8 cellular contexts compared by ENCODE assay signal in the genomic region with DNA sequence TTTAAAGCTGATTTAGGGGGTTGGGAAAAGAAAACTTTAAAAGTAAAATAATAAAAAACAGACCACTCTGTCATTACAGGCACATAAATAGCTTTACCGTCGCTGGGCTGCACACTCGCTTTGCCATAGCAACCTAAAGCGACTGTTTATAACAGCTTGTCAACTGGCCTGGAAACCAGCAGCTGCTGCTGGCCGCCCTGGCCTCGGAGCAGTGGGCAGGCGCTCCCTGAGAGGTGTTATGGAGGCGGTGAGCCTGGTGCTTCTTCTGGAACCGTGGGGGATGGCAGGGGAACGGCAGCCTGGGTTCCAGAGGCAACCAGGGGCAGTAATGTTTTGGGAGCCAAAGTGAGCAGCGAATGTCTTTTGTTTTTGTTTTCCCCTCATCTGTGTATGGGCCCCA. TPM values are rescaled to one million over a fixed set of nuclear protein-coding genes. Genes with fewer than 3 reads are reported as not detected.
A peak's percentile ranks its signal among the peaks of the same experiment; 100 is the strongest.
DNase-seq lines count a peak whose midpoint lies in the region; ATAC-seq and TF ChIP-seq lines count a peak whose summit lies in the region.

No MANE protein-coding gene starts in this region.

- no peak for ATAC-seq in activated naive CD8-positive, alpha-beta T cell treated with anti-CD3 and anti-CD28 coated beads, Interleukin-2, amount 10 ng/mL, durations not matched to agents 7 days and 5 days (ENCODE audit: low read depth)
- ATAC-seq in heart right ventricle (peak; percentile 57 to 81 (median 66)), sciatic nerve (peak; percentile 43), GM18909 (IDR thresholded peaks at IDR 0.05; ENCODE audit: poor library complexity, unreplicated experiment) (no peak)

- H3K27ac Mint-ChIP-seq in activated naive CD8-positive, alpha-beta T cell treated with anti-CD3 and anti-CD28 coated beads, Interleukin-2, amount 10 ng/mL, durations not matched to agents 7 days and 5 days = peak overlapping the region; percentile 21

- H3K27me3 ChIP-seq in GM23248 (replicated peaks; ENCODE audit: insufficient read depth) (no peaks in the 10 kb centered on the region), heart right ventricle (no peaks in the 10 kb centered on the region)

- in situ Hi-C loops in GM23248 (cut with MboI) = no loop called here

- H3K4me1 ChIP-seq in GM23248 (ENCODE audit: insufficient read depth) (peaks cover 72% of the 10 kb centered on the region), heart right ventricle (peaks cover 39 to 100% (median 93%) of the 10 kb centered on the region in 9 donors)

- H3K36me3 ChIP-seq in GM23248 (ENCODE audit: low read depth) (no peaks in the 10 kb centered on the region), heart right ventricle (peaks cover 0 to 11% (median 0%) of the 10 kb centered on the region in 9 donors)

- peak overlapping the region; percentile 77 for H3K27ac ChIP-seq in GM23248
- peak overlapping the region; percentile 25 to 90 (median 88) for H3K27ac ChIP-seq in heart right ventricle

- H3K79me2 ChIP-seq in GM23248 (ENCODE audit: insufficient read depth) = peaks cover 95% of the 10 kb centered on the region

- peaks cover 40% of the 10 kb centered on the region for H3F3A ChIP-seq in GM23248 (ENCODE audit: insufficient read depth)

- H3K4me3 ChIP-seq in GM23248 (no peak overlapping the region), heart right ventricle (peak overlapping the region in 1 of 10 donors; percentile 11)

- no peaks in the 10 kb centered on the region for H3K9me2 ChIP-seq in GM23248 (ENCODE audit: insufficient read depth)

- DNase-seq in GM23248 (peak; percentile 79), heart right ventricle (peak; percentile 72 to 73), sciatic nerve (ENCODE audit: low spot score) (no peak)
- no peak for DNase-seq in activated naive CD8-positive, alpha-beta T cell treated with anti-CD3 and anti-CD28 coated beads, Interleukin-2, amount 10 ng/mL, durations not matched to agents 7 days and 5 days
- DNase-seq in activated CD8-positive, alpha-beta memory T cell treated with anti-CD3 and anti-CD28 coated beads, Interleukin-2, amount 50 U/mL, for 4 hours = no peak
- DNase-seq in stimulated activated CD4-positive, alpha-beta T cell treated with anti-CD3 and anti-CD28 coated beads, Interleukin-1b, Interleukin-23, amount 100 ng/mL, for 48 hours = no peak
- DNase-seq in stimulated activated CD4-positive, alpha-beta T cell treated with anti-CD3 and anti-CD28 coated beads, Interleukin-12 subunit alpha, Interleukin-12 subunit beta, amount 100 ng/mL, for 4 hours = no peak

- TF ChIP-seq CTCF in heart right ventricle (IDR thresholded peaks at IDR 0.05) = no peak

- H3K9me3 ChIP-seq in GM23248 (ENCODE audit: low read depth) (no peaks in the 10 kb centered on the region), heart right ventricle (no peaks in the 10 kb centered on the region)

- H3K27me3 Mint-ChIP-seq in activated naive CD8-positive, alpha-beta T cell treated with anti-CD3 and anti-CD28 coated beads, Interleukin-2, amount 10 ng/mL, durations not matched to agents 7 days and 5 days = no peaks in the 10 kb centered on the region

- H3K9me3 Mint-ChIP-seq in activated naive CD8-positive, alpha-beta T cell treated with anti-CD3 and anti-CD28 coated beads, Interleukin-2, amount 10 ng/mL, durations not matched to agents 7 days and 5 days = no peaks in the 10 kb centered on the region

- H3K9ac ChIP-seq in GM23248 = peak overlapping the region; percentile 51

- H3K4me3 Mint-ChIP-seq in activated naive CD8-positive, alpha-beta T cell treated with anti-CD3 and anti-CD28 coated beads, Interleukin-2, amount 10 ng/mL, durations not matched to agents 7 days and 5 days = no peak overlapping the region

- POLR2A ChIA-PET in activated naive CD8-positive, alpha-beta T cell treated with anti-CD3 and anti-CD28 coated beads, Interleukin-2, amount 10 ng/mL, durations not matched to agents 7 days and 5 days (lab: Charles Lee) = interaction anchor here (0.8 to 3.0 kb wide), 9 partner anchors 8 to 162 kb away, joined by 3 to 15 read pairs (median 4); a partner anchor contains a TSS

- H2AFZ ChIP-seq in GM23248 = no peak overlapping the region

- intact Hi-C loops in heart right ventricle (cut with DNase I) = loop anchor here in 4 of 10 donors (5.0 kb wide), 2 partner anchors 40 to 45 kb away; a partner anchor contains a TSS
- intact Hi-C loops in sciatic nerve (cut with DNase I) = no loop called here

- no peaks in the 10 kb centered on the region for H4K20me1 ChIP-seq in GM23248 (ENCODE audit: insufficient read depth)

- peak overlapping the region; percentile 51 for H3K4me2 ChIP-seq in GM23248 (ENCODE audit: unreplicated experiment)

- peaks cover 28% of the 10 kb centered on the region for H3K36me3 Mint-ChIP-seq in activated naive CD8-positive, alpha-beta T cell treated with anti-CD3 and anti-CD28 coated beads, Interleukin-2, amount 10 ng/mL, durations not matched to agents 7 days and 5 days

- WGBS in GM23248 (ENCODE audit: low coverage in 1 of 2, low lambda C conversion rate in 2 of 2, missing lambda C conversion rate in 2 of 2), 2 experiments = 15 to 17% methylated on average over 11 of the region's 11 CpGs
- 7 to 14% methylated on average over 11 of the region's 11 CpGs for WGBS in heart right ventricle, 2 donors

- peaks cover 49% of the 10 kb centered on the region for H3K4me1 Mint-ChIP-seq in activated naive CD8-positive, alpha-beta T cell treated with anti-CD3 and anti-CD28 coated beads, Interleukin-2, amount 10 ng/mL, durations not matched to agents 7 days and 5 days

RNA-seq across cellular contexts. Expression of a gene that starts 45.7 kb away (rescaled TPM):
- total RNA-seq in GM23248 (2014; rRNA removed; shearing (Covaris generic)) = 82.8 and 86.6 TPM in 2 replicates
- polyA plus RNA-seq in GM23248 (2016; fragmentation: Nextera tagmentation; extraction: Ambion mirVana) (49.5 and 49.7 TPM in 2 replicates), heart right ventricle (10 to 100 TPM; 64.2 to 85.6 TPM)
- total RNA-seq in activated naive CD8-positive, alpha-beta T cell treated with anti-CD3 and anti-CD28 coated beads, Interleukin-2, amount 10 ng/mL, durations not matched to agents 7 days and 5 days = 10 to 100 TPM; 64.5 to 67.2 TPM
- total RNA-seq in heart right ventricle (100 to 1,000 TPM in 8 of 10 donors, 10 to 100 TPM in 2; 85.2 to 224 (median 125) TPM), sciatic nerve (107 TPM)

Comparison
In these comparisons a context has a peak if more than half of its experiments do, and no peak if none do; other contexts are left out.
1. DNase-seq: peak in GM23248 (single experiment) and heart right ventricle (2 of 2); none in activated naive CD8-positive, alpha-beta T cell treated with anti-CD3 and anti-CD28 coated beads, Interleukin-2, amount 10 ng/mL, durations not matched to agents 7 days and 5 days (single experiment), sciatic nerve (single experiment), activated CD8-positive, alpha-beta memory T cell treated with anti-CD3 and anti-CD28 coated beads, Interleukin-2, amount 50 U/mL, for 4 hours (single experiment), stimulated activated CD4-positive, alpha-beta T cell treated with anti-CD3 and anti-CD28 coated beads, Interleukin-1b, Interleukin-23, amount 100 ng/mL, for 48 hours (single experiment) and stimulated activated CD4-positive, alpha-beta T cell treated with anti-CD3 and anti-CD28 coated beads, Interleukin-12 subunit alpha, Interleukin-12 subunit beta, amount 100 ng/mL, for 4 hours (single experiment).
2. ATAC-seq: peak in heart right ventricle (8 of 8) and sciatic nerve (single experiment); none in activated naive CD8-positive, alpha-beta T cell treated with anti-CD3 and anti-CD28 coated beads, Interleukin-2, amount 10 ng/mL, durations not matched to agents 7 days and 5 days (single experiment) and GM18909 (single experiment).